Comparison of ENCODE assay signal across 35 cellular contexts in genomic region chr2:222936705-222937104, GRCh38.
"Had no signal": no experiment of that assay in that cellular context is flagged by ENCODE, and none has a peak within 500 bp of the region (broad histone marks: within the 10 kb centered on the region; RNA-seq: fewer than 3 reads in every experiment).

No MANE protein-coding gene starts in this region.

- H3K4me1 ChIP-seq: adrenal gland, body of pancreas, breast epithelium had no signal

- H3K9me3 Mint-ChIP-seq: activated T-helper 1 cell treated with anti-CD3 and anti-CD28 coated beads, Interleukin-12 subunit alpha, Interleukin-12 subunit beta, Interleukin-2, Interleukin-4 antibody, amounts not matched to agents 30 ng/mL and 10 ng/mL and 1 ng/mL, durations not matched to agents 14 hours and 24 hours and 36 hours had no signal

- H3K4me3 ChIP-seq: adrenal gland, body of pancreas, breast epithelium had no signal

- DNase-seq: activated B cell treated with CpG ODN at 0.5 μM for 24 hours; activated CD4-positive, alpha-beta memory T cell treated with anti-CD3 and anti-CD28 coated beads for 36 hours; activated CD4-positive, alpha-beta T cell treated with anti-CD3 and anti-CD28 coated beads for 4 hours; activated CD4-positive, alpha-beta T cell treated with anti-CD3 and anti-CD28 coated beads, Interleukin-2, amount 10 ng/mL, durations not matched to agents 24 days and 14 days; activated CD4-positive, alpha-beta T cell treated with anti-CD3 and anti-CD28 coated beads, Interleukin-2, amount 50 U/mL, for 1 hour; activated CD4-positive, alpha-beta T cell treated with anti-CD3 and anti-CD28 coated beads, Interleukin-2, amount 50 U/mL, for 4 hours; activated CD4-positive, CD25-positive, alpha-beta regulatory T cell treated with anti-CD3 and anti-CD28 coated beads, Interleukin-2, amount 50 U/mL, for 72 hours; activated CD8-positive, alpha-beta memory T cell treated with anti-CD3 and anti-CD28 coated beads, Interleukin-2, amount 50 U/mL, for 4 hours; activated CD8-positive, alpha-beta T cell treated with anti-CD3 and anti-CD28 coated beads for 36 hours; activated effector memory CD4-positive, alpha-beta T cell treated with anti-CD3 and anti-CD28 coated beads, Interleukin-2, amount 50 U/mL, for 16 hours; activated gamma-delta T cell treated with Interleukin-2 at 50 U/mL for 16 hours; activated naive CD4-positive, alpha-beta T cell; activated naive CD4-positive, alpha-beta T cell treated with anti-CD3 and anti-CD28 coated beads for 36 hours; activated naive CD4-positive, alpha-beta T cell treated with anti-CD3 and anti-CD28 coated beads, Interleukin-2, amount 50 U/mL, for 16 hours; activated naive CD8-positive, alpha-beta T cell treated with anti-CD3 and anti-CD28 coated beads for 36 hours; activated T-cell treated with anti-CD3 and anti-CD28 coated beads for 4 hours; activated T-cell treated with anti-CD3 and anti-CD28 coated beads, Interleukin-2, amount 50 U/mL, for 1 hour; activated T-cell treated with anti-CD3 and anti-CD28 coated beads, Interleukin-2, amount 50 U/mL, for 4 hours; activated T-cell treated with anti-CD3 and anti-CD28 coated beads, Interleukin-2, amount 50 U/mL, for 72 hours; adrenal gland; amniotic stem cell; aorta; body of pancreas; brain microvascular endothelial cell; central memory CD4-positive, alpha-beta T cell; T-helper 2 cell; T-helper 9 cell had no signal

- FAIRE-seq: astrocyte, TTC549 had no signal

- H3K4me3 Mint-ChIP-seq: activated B cell treated with CpG ODN at 0.5 μM for 24 hours; activated CD4-positive, alpha-beta memory T cell treated with anti-CD3 and anti-CD28 coated beads for 36 hours; activated CD4-positive, alpha-beta T cell treated with anti-CD3 and anti-CD28 coated beads, Interleukin-2, amount 10 ng/mL, durations not matched to agents 24 days and 14 days; activated CD8-positive, alpha-beta T cell treated with anti-CD3 and anti-CD28 coated beads for 36 hours; activated naive CD4-positive, alpha-beta T cell treated with anti-CD3 and anti-CD28 coated beads for 36 hours; activated naive CD8-positive, alpha-beta T cell treated with anti-CD3 and anti-CD28 coated beads for 36 hours; activated T-cell treated with anti-CD3 and anti-CD28 coated beads, Interleukin-2, amount 50 U/mL, for 4 hours; activated T-cell treated with anti-CD3 and anti-CD28 coated beads, Interleukin-2, amount 50 U/mL, for 72 hours; activated T-helper 1 cell treated with anti-CD3 and anti-CD28 coated beads, Interleukin-12 subunit alpha, Interleukin-12 subunit beta, Interleukin-2, Interleukin-4 antibody, amounts not matched to agents 30 ng/mL and 10 ng/mL and 1 ng/mL, durations not matched to agents 14 hours and 24 hours and 36 hours; activated T-helper 17 cell treated with anti-CD3 and anti-CD28 coated beads, Interleukin-2, amount 50 U/mL, for 72 hours; T-helper 1 cell treated with Interleukin-12 subunit alpha and Interleukin-12 subunit beta and Interleukin-4 antibody, amounts not matched to agents 30 μg/mL and 1 μg/mL, for 36 hours; T-helper 2 cell treated with Interferon-gamma antibody and Interleukin-4, amounts not matched to agents 5 μg/mL and 100 μg/mL, for 36 hours had no signal

- H3K27me3 Mint-ChIP-seq: activated B cell treated with CpG ODN at 0.5 μM for 24 hours; activated CD4-positive, alpha-beta memory T cell treated with anti-CD3 and anti-CD28 coated beads for 36 hours; activated CD4-positive, alpha-beta T cell treated with anti-CD3 and anti-CD28 coated beads, Interleukin-2, amount 10 ng/mL, durations not matched to agents 24 days and 14 days; activated CD8-positive, alpha-beta T cell treated with anti-CD3 and anti-CD28 coated beads for 36 hours; activated naive CD8-positive, alpha-beta T cell treated with anti-CD3 and anti-CD28 coated beads for 36 hours; activated T-helper 17 cell treated with anti-CD3 and anti-CD28 coated beads, Interleukin-2, amount 50 U/mL, for 72 hours had no signal

- H3K9me3 ChIP-seq: body of pancreas had no signal

- H3K27me3 ChIP-seq: adrenal gland, body of pancreas, brain microvascular endothelial cell, breast epithelium had no signal

- H3K27ac Mint-ChIP-seq: activated B cell treated with CpG ODN at 0.5 μM for 24 hours; activated CD4-positive, alpha-beta memory T cell treated with anti-CD3 and anti-CD28 coated beads for 36 hours; activated CD4-positive, alpha-beta T cell treated with anti-CD3 and anti-CD28 coated beads, Interleukin-2, amount 10 ng/mL, durations not matched to agents 24 days and 14 days; activated CD8-positive, alpha-beta T cell treated with anti-CD3 and anti-CD28 coated beads for 36 hours; activated naive CD4-positive, alpha-beta T cell treated with anti-CD3 and anti-CD28 coated beads for 36 hours; activated naive CD4-positive, alpha-beta T cell treated with anti-CD3 and anti-CD28 coated beads, Interleukin-2, amount 50 U/mL, for 72 hours; activated naive CD8-positive, alpha-beta T cell treated with anti-CD3 and anti-CD28 coated beads for 36 hours; activated T-cell treated with anti-CD3 and anti-CD28 coated beads, Interleukin-2, amount 50 U/mL, for 72 hours; activated T-helper 1 cell treated with anti-CD3 and anti-CD28 coated beads, Interleukin-12 subunit alpha, Interleukin-12 subunit beta, Interleukin-2, Interleukin-4 antibody, amounts not matched to agents 30 ng/mL and 10 ng/mL and 1 ng/mL, durations not matched to agents 14 hours and 24 hours and 36 hours; activated T-helper 17 cell treated with anti-CD3 and anti-CD28 coated beads, Interleukin-2, amount 50 U/mL, for 72 hours; T-helper 1 cell treated with Interleukin-12 subunit alpha and Interleukin-12 subunit beta and Interleukin-4 antibody, amounts not matched to agents 30 μg/mL and 1 μg/mL, for 36 hours; T-helper 2 cell treated with Interferon-gamma antibody and Interleukin-4, amounts not matched to agents 5 μg/mL and 100 μg/mL, for 36 hours had no signal

- H3K4me1 Mint-ChIP-seq: activated B cell treated with CpG ODN at 0.5 μM for 24 hours; activated CD4-positive, alpha-beta T cell treated with anti-CD3 and anti-CD28 coated beads, Interleukin-2, amount 10 ng/mL, durations not matched to agents 24 days and 14 days; activated naive CD8-positive, alpha-beta T cell treated with anti-CD3 and anti-CD28 coated beads for 36 hours; activated T-helper 17 cell treated with anti-CD3 and anti-CD28 coated beads, Interleukin-2, amount 50 U/mL, for 72 hours had no signal
